Comparison of ENCODE assay signal across 14 cellular contexts in the genomic region with DNA sequence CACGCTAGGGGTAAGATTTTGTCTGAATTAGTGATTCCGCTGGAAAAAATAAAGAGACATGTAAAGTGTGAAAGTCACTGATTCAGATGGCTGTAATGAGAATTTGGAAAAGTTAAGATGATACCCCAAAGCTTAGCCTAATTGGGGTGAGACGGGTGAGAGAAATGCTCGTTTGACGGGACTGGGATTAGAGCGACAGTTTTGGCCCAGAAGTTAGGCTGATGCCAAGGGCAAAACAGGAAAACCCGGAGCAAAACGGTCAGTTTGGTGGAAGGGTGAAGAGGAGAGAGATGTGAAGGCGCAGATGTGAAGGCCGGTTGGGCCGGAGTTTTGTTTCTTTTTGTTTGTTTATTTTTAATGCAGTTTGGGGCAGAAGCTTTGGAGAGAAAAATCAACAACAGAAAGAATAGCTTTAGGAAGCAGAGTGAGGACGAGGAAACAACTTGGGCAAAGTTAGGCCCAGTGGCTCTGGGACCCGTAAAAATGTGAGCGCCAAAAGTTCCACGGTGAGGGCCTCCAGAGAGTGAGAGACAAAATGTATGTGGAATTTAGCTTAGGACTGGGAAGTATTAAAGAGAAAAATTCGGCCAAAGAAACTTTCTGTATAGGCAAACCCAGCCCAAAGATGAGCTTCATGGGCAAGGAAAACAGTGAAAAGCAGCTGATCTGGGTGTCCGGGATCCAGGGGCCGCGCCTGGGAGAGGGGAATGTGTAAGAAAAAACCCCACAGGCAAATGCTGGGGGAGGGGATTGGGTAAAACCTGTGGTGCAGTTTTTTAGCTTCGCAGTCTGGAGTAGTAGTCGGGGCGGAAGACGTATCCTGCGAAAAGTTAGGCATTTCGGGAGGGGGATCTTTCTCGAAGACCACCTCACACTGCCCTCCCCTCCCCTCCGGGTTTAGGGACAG. TPM values are rescaled to one million over a fixed set of nuclear protein-coding genes. Genes with fewer than 3 reads are reported as not detected.
DNase-seq lines count a peak whose midpoint lies in the region; ATAC-seq and TF ChIP-seq lines count a peak whose summit lies in the region.
"Had no signal": no experiment of that assay in that cellular context is flagged by ENCODE, and none has a peak within 500 bp of the region (broad histone marks: within the 10 kb centered on the region; RNA-seq: fewer than 3 reads in every experiment).

No MANE protein-coding gene starts in this region.

- H3K4me3 Mint-ChIP-seq in activated CD4-positive, alpha-beta T cell treated with anti-CD3 and anti-CD28 coated beads, Interleukin-2, amount 10 ng/mL, durations not matched to agents 24 days and 14 days, result peak overlapping the region; percentile 53
- peak overlapping the region; percentile 66 for H3K4me3 Mint-ChIP-seq in endodermal cell

- no peak overlapping the region for H3K18ac ChIP-seq in neuronal stem cell (ENCODE audit: low read length)

- peaks cover 35% of the 10 kb centered on the region for H3K4me1 Mint-ChIP-seq in activated CD4-positive, alpha-beta T cell treated with anti-CD3 and anti-CD28 coated beads, Interleukin-2, amount 10 ng/mL, durations not matched to agents 24 days and 14 days
- peaks cover 37% of the 10 kb centered on the region for H3K4me1 Mint-ChIP-seq in endodermal cell

- H2BK5ac ChIP-seq in neuronal stem cell (ENCODE audit: low read length), result no peak overlapping the region

- peak overlapping the region; percentile 56 for H2BK15ac ChIP-seq in neuronal stem cell (ENCODE audit: low read length)

- H3K4me1 ChIP-seq in HUES64 (ENCODE audit: insufficient read depth, low read length) (peaks cover 7% of the 10 kb centered on the region), endodermal cell (ENCODE audit: control insufficient read depth, insufficient read depth, low read length) (peaks cover 7% of the 10 kb centered on the region), neuronal stem cell (ENCODE audit: control insufficient read depth in 2 of 2, insufficient read depth in 1 of 2, low read depth in 1 of 2, low read length in 2 of 2) (peaks cover 3 to 9% of the 10 kb centered on the region in 2 donors), testis (peaks cover 3% of the 10 kb centered on the region)

- DNase-seq in activated CD4-positive, alpha-beta T cell treated with anti-CD3 and anti-CD28 coated beads, Interleukin-2, amount 10 ng/mL, durations not matched to agents 24 days and 14 days, result peak; percentile 54
- DNase-seq in activated CD4-positive, alpha-beta T cell treated with anti-CD3 and anti-CD28 coated beads for 4 hours, result no peak
- DNase-seq in endodermal cell (peak; percentile 66), neuronal stem cell (ENCODE audit: low spot score) (no peak), testis (no peak)
- no peak for DNase-seq in central memory CD4-positive, alpha-beta T cell
- DNase-seq: activated CD4-positive, CD25-positive, alpha-beta regulatory T cell treated with anti-CD3 and anti-CD28 coated beads, Interleukin-2, amount 50 U/mL, for 72 hours; foreskin keratinocyte had no signal

- H3K27ac Mint-ChIP-seq in activated CD4-positive, alpha-beta T cell treated with anti-CD3 and anti-CD28 coated beads, Interleukin-2, amount 10 ng/mL, durations not matched to agents 24 days and 14 days, result peak overlapping the region; percentile 80
- H3K27ac Mint-ChIP-seq in endodermal cell, result no peak overlapping the region

- no peak overlapping the region for H2BK120ac ChIP-seq in neuronal stem cell (ENCODE audit: low read depth, low read length)

- H3K4me3 ChIP-seq in HUES64 (ENCODE audit: low read length), result peak overlapping the region; percentile 43
- no peak overlapping the region for H3K4me3 ChIP-seq in endodermal cell (ENCODE audit: low read length)
- H3K4me3 ChIP-seq in neuronal stem cell (ENCODE audit: low read length in 2 of 2), result peak overlapping the region in 1 of 2 donors; percentile 48
- H3K4me3 ChIP-seq in testis, result peak overlapping the region in 1 of 2 donors; percentile 6
- H3K4me3 ChIP-seq: K562 had no signal

- H3K9ac ChIP-seq in HUES64 (ENCODE audit: low read depth, low read length) (no peak overlapping the region), endodermal cell (ENCODE audit: extremely low read depth, low read length, poor library complexity, severe bottlenecking) (no peak overlapping the region), neuronal stem cell (ENCODE audit: low read depth, low read length, poor library complexity) (no peak overlapping the region)

- peak overlapping the region; percentile 70 for H3K4me2 ChIP-seq in neuronal stem cell (ENCODE audit: insufficient read depth, low read length, poor library complexity, severe bottlenecking)

- peak overlapping the region; percentile 99 for H2AFZ ChIP-seq in neuronal stem cell (ENCODE audit: low read length)

- no peak overlapping the region for H4K8ac ChIP-seq in neuronal stem cell (ENCODE audit: low read depth, low read length)

- peaks cover 75% of the 10 kb centered on the region for H3K27me3 Mint-ChIP-seq in activated CD4-positive, alpha-beta T cell treated with anti-CD3 and anti-CD28 coated beads, Interleukin-2, amount 10 ng/mL, durations not matched to agents 24 days and 14 days
- peaks cover 95% of the 10 kb centered on the region for H3K27me3 Mint-ChIP-seq in endodermal cell (ENCODE audit: insufficient read depth)

- WGBS in HUES64, result 10% methylated on average over 27 of the region's 27 CpGs
- 11 to 16% methylated on average over 18 to 27 of the region's 27 CpGs for WGBS in endodermal cell (ENCODE audit: insufficient coverage in 1 of 2, insufficient read length in 1 of 2), 2 experiments
- no CpG with 5 or more reads among the region's 27 CpGs for WGBS in neuronal stem cell (ENCODE audit: extremely low coverage in 2 of 2, insufficient read length in 2 of 2, insufficient replicate concordance in 1 of 2), 2 donors
- WGBS in testis, 2 donors, result 12 to 16% methylated on average over 23 to 27 of the region's 27 CpGs

- H3K36me3 ChIP-seq in HUES64 (ENCODE audit: insufficient read depth, low read length), result no peaks in the 10 kb centered on the region
- no peaks in the 10 kb centered on the region for H3K36me3 ChIP-seq in endodermal cell (ENCODE audit: control insufficient read depth, insufficient read depth, low read length)
- no peaks in the 10 kb centered on the region for H3K36me3 ChIP-seq in neuronal stem cell (replicated peaks in 1 of 2; ENCODE audit: control insufficient read depth in 2 of 2, insufficient read depth in 2 of 2, low read length in 2 of 2)
- no peaks in the 10 kb centered on the region for H3K36me3 ChIP-seq in testis (ENCODE audit: low read depth, missing control alignments)
- H3K36me3 ChIP-seq: neutrophil had no signal

- peaks cover 16% of the 10 kb centered on the region for H3K36me3 Mint-ChIP-seq in activated CD4-positive, alpha-beta T cell treated with anti-CD3 and anti-CD28 coated beads, Interleukin-2, amount 10 ng/mL, durations not matched to agents 24 days and 14 days (ENCODE audit: low read depth)
- no peaks in the 10 kb centered on the region for H3K36me3 Mint-ChIP-seq in endodermal cell (ENCODE audit: low read depth)

- ATAC-seq in HG03135 (IDR thresholded peaks at IDR 0.05; ENCODE audit: unreplicated experiment), result no peak
- ATAC-seq: foreskin keratinocyte, K562 had no signal

- peak overlapping the region; percentile 81 for H3K23ac ChIP-seq in neuronal stem cell (ENCODE audit: low read depth, low read length, poor library complexity)

- peak overlapping the region; percentile 57 for H2AK5ac ChIP-seq in neuronal stem cell (ENCODE audit: low read depth, low read length)

- H3K79me1 ChIP-seq in neuronal stem cell (ENCODE audit: low read depth, low read length), result no peaks in the 10 kb centered on the region

- H3K27ac ChIP-seq in HUES64 (ENCODE audit: low read depth, low read length) (no peak overlapping the region), endodermal cell (ENCODE audit: low read depth, low read length) (no peak overlapping the region), neuronal stem cell (replicated peaks; ENCODE audit: low read length) (no peak overlapping the region), testis (no peak overlapping the region)
- H3K27ac ChIP-seq: foreskin keratinocyte, neutrophil had no signal

- no peaks in the 10 kb centered on the region for H3K9me3 ChIP-seq in HUES64 (ENCODE audit: insufficient read depth, low read depth, low read length)
- no peaks in the 10 kb centered on the region for H3K9me3 ChIP-seq in endodermal cell (ENCODE audit: control insufficient read depth, low read length)
- H3K9me3 ChIP-seq in neuronal stem cell (replicated peaks in 1 of 2; ENCODE audit: control insufficient read depth in 2 of 2, insufficient read depth in 1 of 2, low read depth in 1 of 2, low read length in 2 of 2), result peaks cover 0 to 6% of the 10 kb centered on the region in 2 donors
- H3K9me3 ChIP-seq in testis, result no peaks in the 10 kb centered on the region
- H3K9me3 ChIP-seq: neutrophil had no signal

- intact Hi-C loops in activated CD4-positive, alpha-beta T cell treated with anti-CD3 and anti-CD28 coated beads, Interleukin-2, amount 10 ng/mL, durations not matched to agents 24 days and 14 days (cut with micrococcal nuclease), result no loop called here
- intact Hi-C loops in testis (cut with DNase I; ENCODE audit: low total_unique reads), result no loop called here

- no peak overlapping the region for H2BK12ac ChIP-seq in neuronal stem cell (ENCODE audit: low read length)

- TF ChIP-seq CTCF in endodermal cell (conservative IDR thresholded peaks at IDR 0.05), result no peak
- TF ChIP-seq CTCF in testis (IDR thresholded peaks at IDR 0.05), result no peak

- peaks cover 100% of the 10 kb centered on the region for H3K27me3 ChIP-seq in HUES64 (ENCODE audit: insufficient read depth, low read length)
- H3K27me3 ChIP-seq in endodermal cell (ENCODE audit: control insufficient read depth, insufficient read depth, low read length, poor library complexity, severe bottlenecking), result peaks cover 100% of the 10 kb centered on the region
- H3K27me3 ChIP-seq in neuronal stem cell (ENCODE audit: control insufficient read depth in 3 of 3, insufficient read depth in 3 of 3, low read depth in 1 of 3, low read length in 3 of 3), result peaks cover 80 to 100% (median 99%) of the 10 kb centered on the region in 3 experiments
- H3K27me3 ChIP-seq in testis, result no peaks in the 10 kb centered on the region

- H3K4ac ChIP-seq in neuronal stem cell (ENCODE audit: low read length), result no peak overlapping the region

- H4K91ac ChIP-seq in neuronal stem cell (ENCODE audit: low read depth, low read length, poor library complexity), result no peak overlapping the region

- TF ChIP-seq POLR2A in testis (IDR thresholded peaks at IDR 0.05), result no peak

- peaks cover 15% of the 10 kb centered on the region for H3K9me3 Mint-ChIP-seq in activated CD4-positive, alpha-beta T cell treated with anti-CD3 and anti-CD28 coated beads, Interleukin-2, amount 10 ng/mL, durations not matched to agents 24 days and 14 days
- H3K9me3 Mint-ChIP-seq in endodermal cell, result peaks cover 2% of the 10 kb centered on the region

- H3K14ac ChIP-seq in neuronal stem cell (ENCODE audit: low read length), result no peak overlapping the region

RNA-seq across cellular contexts. Expression of gene DMRTA2, which starts 1.2 kb away (rescaled TPM):
- not detected in 2 replicates for total RNA-seq in activated CD4-positive, alpha-beta T cell treated with anti-CD3 and anti-CD28 coated beads, Interleukin-2, amount 10 ng/mL, durations not matched to agents 24 days and 14 days
- 0.10 TPM for polyA plus RNA-seq in HUES64 (2013, experiment 1 of 2)
- polyA plus RNA-seq in HUES64 (2013, experiment 2 of 2), result not detected
- 1 to 10 TPM; 1.2 to 2.4 TPM for total RNA-seq in endodermal cell
- polyA plus RNA-seq in endodermal cell (2013, experiment 1 of 2), result 0.50 TPM
- polyA plus RNA-seq in endodermal cell (2013, experiment 2 of 2), result 0.33 TPM
- 0.17 TPM for polyA plus RNA-seq in neuronal stem cell (2013, experiment 1 of 2)
- polyA plus RNA-seq in neuronal stem cell (2013, experiment 2 of 2), result 0.19 TPM
- total RNA-seq in testis, result 1 to 10 TPM; 3.5 to 5.1 TPM
- polyA plus RNA-seq in testis (ENCODE audit: insufficient read depth, low read depth, low replicate concordance), result 1.2 TPM
- total RNA-seq: dermis microvascular lymphatic vessel endothelial cell, foreskin keratinocyte, K562, urinary bladder had no signal
- polyA plus RNA-seq: foreskin keratinocyte, K562, urinary bladder had no signal

Comparison
In these comparisons a context has a peak if more than half of its experiments do, and no peak if none do; other contexts are left out.
1. DNase-seq: peak in activated CD4-positive, alpha-beta T cell treated with anti-CD3 and anti-CD28 coated beads, Interleukin-2, amount 10 ng/mL, durations not matched to agents 24 days and 14 days (single experiment) and endodermal cell (single experiment); none in activated CD4-positive, alpha-beta T cell treated with anti-CD3 and anti-CD28 coated beads for 4 hours (0 of 2), neuronal stem cell (single experiment), central memory CD4-positive, alpha-beta T cell (single experiment) and testis (single experiment).